ENCODE assay signal across 1 cellular context in genomic region chr14:49621114-49621881, GRCh38.
TF ChIP-seq lines count a peak whose summit lies in the region.

No MANE protein-coding gene starts in this region.

TF ChIP-seq in K562, 482 proteins besides CTCF, POLR2A, EP300 and RAD21 (continued from another document):
- TF ChIP-seq MGA (IDR thresholded peaks at IDR 0.05) (peak; percentile 81), U2AF1 (optimal IDR thresholded peaks at IDR 0.05; ENCODE audit: low read depth, low read length) (peak; percentile 80), L3MBTL2 (IDR thresholded peaks at IDR 0.05) (peak; percentile 86), ZNF124 (CRISPR knock-in tag; IDR thresholded peaks at IDR 0.05) (no peak), HMGXB4 (CRISPR knock-in tag; IDR thresholded peaks at IDR 0.05) (0 out of 2 replicates have a peak, but pooled peaks have one; percentile 24), FIP1L1 (IDR thresholded peaks at IDR 0.05; ENCODE audit: low read depth, low read length, poor library complexity, severe bottlenecking) (peak; percentile 9), IFI16 (CRISPR knock-in tag; IDR thresholded peaks at IDR 0.05) (no peak), ZBTB17 (CRISPR knock-in tag; IDR thresholded peaks at IDR 0.05) (0 out of 2 replicates have a peak, but pooled peaks have one; percentile 12), DACH1 (IDR thresholded peaks at IDR 0.05; ENCODE audit: partially characterized antibody) (peak; percentile 76), E2F6 (IDR thresholded peaks at IDR 0.05; ENCODE audit: borderline replicate concordance in 1 of 2, extremely low read depth in 1 of 2, insufficient read depth in 1 of 2, insufficient read length in 1 of 2, low read depth in 1 of 2, low read length in 1 of 2, poor library complexity in 1 of 2, severe bottlenecking in 1 of 2) (peak; percentile 43 to 87), RBFOX2 (IDR thresholded peaks at IDR 0.05; ENCODE audit: low read depth, low read length) (peak; percentile 10; the same call in 1 of the 2 replicates), XRCC3 (IDR thresholded peaks at IDR 0.05) (no peak), CHD1 (IDR thresholded peaks at IDR 0.05; ENCODE audit: low read length) (peak; percentile 32)
TF ChIP-seq in K562: peak in this region for 23.
